ENCODE assay signal across 8 cellular contexts in the genomic region with DNA sequence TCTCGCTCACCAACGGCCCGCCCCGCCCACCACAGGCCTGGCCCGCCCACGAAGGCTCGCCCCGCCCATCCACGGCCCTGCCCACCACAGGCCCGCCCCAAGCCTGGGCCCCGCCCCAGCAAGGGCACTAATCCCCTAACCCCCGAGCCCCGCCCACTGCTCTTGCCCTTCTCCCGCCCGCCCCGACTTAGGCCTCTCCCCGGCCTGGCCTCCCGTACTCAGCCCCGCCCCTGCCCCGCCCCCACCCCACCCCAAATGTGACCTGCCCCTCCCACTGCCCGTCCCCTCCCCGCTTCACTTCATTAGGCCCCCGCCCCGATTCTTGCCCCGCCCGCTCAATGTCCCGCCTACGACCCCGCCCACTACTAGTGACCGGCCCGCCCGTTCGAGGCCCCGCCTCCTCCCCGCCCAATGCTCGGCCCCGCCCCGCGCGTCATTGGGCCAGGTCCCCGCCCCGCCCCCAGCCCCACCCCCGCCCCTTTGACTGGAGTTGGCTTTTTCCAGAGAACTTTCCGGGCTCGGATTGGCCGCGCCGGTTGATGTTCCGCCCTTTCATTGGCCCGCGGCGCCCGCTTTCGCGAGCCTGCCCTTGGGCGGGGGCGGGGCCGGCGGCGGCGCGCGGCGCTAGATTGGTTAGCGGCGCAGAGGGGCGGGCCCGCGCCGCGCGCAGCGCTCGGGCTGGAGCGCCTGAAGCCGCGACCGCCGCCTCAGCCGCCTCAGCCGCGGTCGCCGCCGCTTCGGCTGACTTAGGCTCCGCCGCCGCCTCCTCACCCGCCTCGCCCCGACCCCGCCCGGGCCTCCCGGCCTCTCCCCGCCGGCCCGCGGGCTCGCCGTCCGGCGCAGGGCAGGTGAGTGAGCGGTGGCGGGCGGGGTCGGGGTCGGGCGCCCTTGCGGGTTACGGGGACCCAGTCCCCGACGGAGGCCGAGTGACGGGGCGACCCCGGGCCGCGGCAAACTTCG. TPM values are rescaled to one million over a fixed set of nuclear protein-coding genes. Genes with fewer than 3 reads are reported as not detected.
DNase-seq lines count a peak whose midpoint lies in the region; ATAC-seq and TF ChIP-seq lines count a peak whose summit lies in the region.

Gene PCBP3 (plus strand): TSS at position 705 of the 960 bp plus-strand sequence. CDS start 206,361 bp downstream, outside the sequence.

- peak within 1 kb of the TSS; percentile 47 for H3K4me3 ChIP-seq in MM.1S (ENCODE audit: low read length)
- H3K4me3 ChIP-seq in ovary, result peak within 1 kb of the TSS; percentile 43
- H3K4me3 ChIP-seq in testis, result peak within 1 kb of the TSS; percentile 52 to 68

- TF ChIP-seq POLR2A in ovary (IDR thresholded peaks at IDR 0.05) (no peak), testis (IDR thresholded peaks at IDR 0.05) (no peak)

- no peak within 1 kb of the TSS for H2AFZ ChIP-seq in MM.1S (ENCODE audit: low read length)

- no peaks in the 10 kb centered on the region for H3K9me3 ChIP-seq in MM.1S (replicated peaks; ENCODE audit: insufficient read depth, low read length)
- H3K9me3 ChIP-seq in ovary, result no peaks in the 10 kb centered on the region
- no peaks in the 10 kb centered on the region for H3K9me3 ChIP-seq in testis

- H3K4me1 ChIP-seq in MM.1S (ENCODE audit: low read length) (peaks cover 24% of the 10 kb centered on the region), ovary (ENCODE audit: insufficient read depth) (no peaks in the 10 kb centered on the region), testis (no peaks in the 10 kb centered on the region)

- H3K9me2 ChIP-seq in MM.1S (replicated peaks; ENCODE audit: insufficient read depth, low read length), result no peaks in the 10 kb centered on the region

- H3K9ac ChIP-seq in MM.1S (ENCODE audit: low read length), result peak within 1 kb of the TSS; percentile 8; the same call in 1 of the 2 replicates

- TF ChIP-seq EP300 in ovary (IDR thresholded peaks at IDR 0.05), result no peak

- ATAC-seq in GM21737 (IDR thresholded peaks at IDR 0.05; ENCODE audit: unreplicated experiment), result peak; percentile 52

- 1 to 2% (median 2%) methylated on average over 26 to 117 of the region's 120 CpGs for WGBS in ovary, 3 donors
- 0 to 1% methylated on average over 1 to 56 of the region's 120 CpGs for WGBS in testis, 2 donors

- H4K20me1 ChIP-seq in MM.1S (ENCODE audit: insufficient read depth, low read length), result 0 out of 2 replicates have a peak, but pooled peaks cover 3% of the 10 kb centered on the region

- peak within 1 kb of the TSS; percentile 69 for H3K4me2 ChIP-seq in MM.1S (ENCODE audit: low read depth, low read length)

- intact Hi-C loops in head of caudate nucleus (cut with DNase I), result no loop called here
- intact Hi-C loops in ovary (cut with DNase I), result loop anchor here in 1 of 4 donors (10.0 kb wide), 1 partner anchor 78 kb away; no protein-coding TSS in a partner anchor
- intact Hi-C loops in testis (cut with DNase I; ENCODE audit: low total_unique reads), result no loop called here

- peaks cover 4% of the 10 kb centered on the region; the same call in 1 of the 2 replicates for H3F3A ChIP-seq in MM.1S (ENCODE audit: insufficient read depth, low read length)

- peak; percentile 79 for DNase-seq in DMS114 treated with DMSO at 0.1 percent for 48 hours (lab: John Stamatoyannopoulos, UW; ENCODE audit: unreplicated experiment)
- peak; percentile 99 for DNase-seq in MM.1S
- peak; percentile 94 for DNase-seq in SKM-1 (lab: John Stamatoyannopoulos, UW; ENCODE audit: unreplicated experiment)
- peak; percentile 96 for DNase-seq in activated naive CD4-positive, alpha-beta T cell treated with anti-CD3 and anti-CD28 coated beads, Interleukin-2, amount 50 U/mL, for 16 hours
- DNase-seq in head of caudate nucleus, result peak; percentile 91 to 99 (median 96)
- peak; percentile 95 to 99 (median 98) for DNase-seq in ovary
- peak; percentile 97 for DNase-seq in testis

- H3K27me3 ChIP-seq in MM.1S (replicated peaks; ENCODE audit: insufficient read depth, low read length) (no peaks in the 10 kb centered on the region), ovary (no peaks in the 10 kb centered on the region), testis (no peaks in the 10 kb centered on the region)

- 0 out of 2 replicates have a peak, but pooled peaks cover 8% of the 10 kb centered on the region for H3K79me2 ChIP-seq in MM.1S (ENCODE audit: low read length)

- H3K36me3 ChIP-seq in MM.1S (replicated peaks; ENCODE audit: insufficient read depth, low read length) (no peaks in the 10 kb centered on the region), ovary (no peaks in the 10 kb centered on the region), testis (ENCODE audit: low read depth, missing control alignments) (no peaks in the 10 kb centered on the region)

- H3K27ac ChIP-seq in MM.1S (ENCODE audit: low read length), result no peak within 1 kb of the TSS
- H3K27ac ChIP-seq in ovary, result peak within 1 kb of the TSS; percentile 23 to 73
- peak within 1 kb of the TSS in 1 of 2 donors; percentile 73 for H3K27ac ChIP-seq in testis

- TF ChIP-seq CTCF in MM.1S (IDR thresholded peaks at IDR 0.05; ENCODE audit: low read length) (no peak), ovary (IDR thresholded peaks at IDR 0.05) (no peak), testis (IDR thresholded peaks at IDR 0.05) (no peak)

RNA-seq across cellular contexts. Expression of gene PCBP3, which starts in this region (rescaled TPM):
- total RNA-seq in ovary, result 10 to 100 TPM in 1 of 7 donors, 1 to 10 TPM in 6; 3.7 to 10.1 (median 6.4) TPM
- polyA plus RNA-seq in ovary, result 1 to 10 TPM; 2.4 to 3.1 TPM
- total RNA-seq in testis, result 10 to 100 TPM; 35.7 to 58.3 TPM
- polyA plus RNA-seq in testis (ENCODE audit: insufficient read depth, low read depth, low replicate concordance), result 38.0 TPM
